Comparison of ENCODE assay signal across 17 cellular contexts in the genomic region with DNA sequence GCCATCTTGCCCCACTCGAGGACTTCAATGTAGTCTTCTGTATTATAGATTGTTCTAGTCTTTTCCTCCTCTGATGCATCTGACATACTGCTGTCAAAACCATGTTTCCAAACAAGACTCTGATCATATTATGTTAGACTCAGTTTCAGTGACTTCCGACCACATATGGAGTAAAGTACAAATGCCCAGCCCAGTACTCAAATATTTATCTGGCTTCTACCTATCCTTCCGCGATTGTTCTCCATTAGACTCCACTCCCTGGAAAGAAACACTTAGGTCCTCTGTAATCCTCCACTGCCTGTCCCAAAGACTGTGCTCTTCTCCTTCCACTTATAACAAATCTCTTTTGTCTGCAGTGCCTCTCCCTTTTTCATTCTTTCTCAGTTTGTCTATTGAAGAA.
DNase-seq lines count a peak whose midpoint lies in the region; ATAC-seq and TF ChIP-seq lines count a peak whose summit lies in the region.
"Had no signal": no experiment of that assay in that cellular context is flagged by ENCODE, and none has a peak within 500 bp of the region (broad histone marks: within the 10 kb centered on the region; RNA-seq: fewer than 3 reads in every experiment).

No MANE protein-coding gene starts in this region.

- no peak overlapping the region for H2AFZ ChIP-seq in HCT116 (ENCODE audit: low read depth, low read length, poor library complexity, severe bottlenecking)
- H2AFZ ChIP-seq: GM23248 had no signal

- H3K27ac ChIP-seq in HCT116 (ENCODE audit: low read depth, low read length) (peak overlapping the region; percentile 65; the same call in 1 of the 2 replicates), VCaP (peak overlapping the region; percentile 96), muscle layer of duodenum (ENCODE audit: low read length) (peak overlapping the region; percentile 79)
- H3K27ac ChIP-seq: GM23248 had no signal

- H3K4me1 ChIP-seq in HCT116 (ENCODE audit: control insufficient read depth in 1 of 2, insufficient read depth in 2 of 2, low read length in 2 of 2) (peaks cover 56 to 59% of the 10 kb centered on the region in 2 experiments), muscle layer of duodenum (ENCODE audit: control insufficient read depth in 1 of 2, insufficient read depth in 2 of 2, low read length in 2 of 2) (no peaks in the 10 kb centered on the region)

- no peak for DNase-seq in HCT116 (ENCODE audit: low read depth, low spot score)
- DNase-seq in mesenteric fat pad (ENCODE audit: low spot score): no peak
- no peak for DNase-seq in midbrain (lab: John Stamatoyannopoulos, UW)
- DNase-seq in DMS 273 (lab: John Stamatoyannopoulos, UW; ENCODE audit: unreplicated experiment): no peak
- no peak for DNase-seq in head of caudate nucleus
- DNase-seq: CD8-positive, alpha-beta T cell; DMS 273 treated with DMSO at 0.1 percent for 48 hours; GF-D8; GM23248; NCI-H1417 treated with DMSO at 0.1 percent for 48 hours; NCI-H2029; NCI-H2171; NCI-H446; NCI-H69 had no signal

- TF ChIP-seq CTCF in HCT116 (IDR thresholded peaks at IDR 0.05 in 2 of 3, conservative IDR thresholded peaks at IDR 0.05 in 1 of 3; ENCODE audit: borderline replicate concordance in 1 of 3, insufficient read depth in 1 of 3, low read depth in 2 of 3, low read length in 2 of 3): no peak
- TF ChIP-seq CTCF in VCaP (conservative IDR thresholded peaks at IDR 0.05): no peak

- no peak overlapping the region for H3K9ac ChIP-seq in HCT116 (ENCODE audit: low read length)
- H3K9ac ChIP-seq: GM23248 had no signal

- CTCF ChIA-PET in HCT116 (lab: Charles Lee): no interaction called here

- POLR2A ChIA-PET in HCT116 (lab: Charles Lee): interaction anchor here (0.7 kb wide), 1 partner anchor 440 kb away, joined by 3 read pairs; a partner anchor contains a TSS

- no peaks in the 10 kb centered on the region for H4K20me1 ChIP-seq in HCT116 (ENCODE audit: insufficient read depth)

- RAD21 ChIA-PET in HCT116 (lab: Charles Lee; ENCODE audit: low non-redundant PET in 1 of 2, low total read pairs in 2 of 2, uncharacterized antibody in 2 of 2, unreplicated experiment in 2 of 2): no interaction called here

- H3K4me2 ChIP-seq in HCT116 (ENCODE audit: low read length): peak overlapping the region; percentile 66

- no peaks in the 10 kb centered on the region for H3K9me2 ChIP-seq in HCT116 (ENCODE audit: insufficient read depth)

- H3K4me3 ChIP-seq in HCT116 (replicated peaks in 1 of 2; ENCODE audit: low read depth in 1 of 2, low read length in 2 of 2) (peak overlapping the region in 1 of 2 experiments; percentile 18; a peak in 1 of 4 replicates), muscle layer of duodenum (ENCODE audit: low read depth in 1 of 2, low read length in 2 of 2) (peak overlapping the region in 1 of 2 donors; percentile 5)
- H3K4me3 ChIP-seq: GM23248, K562 had no signal

- TF ChIP-seq POLR2A in HCT116 (IDR thresholded peaks at IDR 0.05; ENCODE audit: borderline replicate concordance, extremely low read depth, insufficient read depth, insufficient read length): no peak

- TF ChIP-seq RAD21 in HCT116 (IDR thresholded peaks at IDR 0.05; ENCODE audit: low read depth): no peak

- ATAC-seq in HCT116: no peak
- ATAC-seq: CD8-positive, alpha-beta T cell; K562 had no signal

- BruUV-seq in HCT116 (replicated peaks; lab: Mats Ljungman, UMichigan): no TSS peak

- intact Hi-C loops in HCT116 (cut with micrococcal nuclease) (loop anchor here (5.0 to 10.0 kb wide), 2 partner anchors 249 to 436 kb away; no protein-coding TSS in a partner anchor), head of caudate nucleus (cut with DNase I) (no loop called here)

- H3K9me3 ChIP-seq in HCT116 (ENCODE audit: control insufficient read depth in 1 of 2, insufficient read depth in 1 of 2, low read depth in 1 of 2, low read length in 2 of 2): no peaks in the 10 kb centered on the region
- H3K9me3 ChIP-seq in muscle layer of duodenum (ENCODE audit: control insufficient read depth in 1 of 2, low read length in 2 of 2): no peaks in the 10 kb centered on the region

- H3K36me3 ChIP-seq in HCT116 (ENCODE audit: control insufficient read depth in 1 of 2, insufficient read depth in 2 of 2, low read length in 2 of 2): no peaks in the 10 kb centered on the region
- H3K36me3 ChIP-seq in muscle layer of duodenum (ENCODE audit: control insufficient read depth in 1 of 2, insufficient read depth in 2 of 2, low read length in 2 of 2): no peaks in the 10 kb centered on the region

- no peaks in the 10 kb centered on the region for H3K79me2 ChIP-seq in HCT116 (ENCODE audit: insufficient read depth, low read length)

- no peaks in the 10 kb centered on the region for H3K27me3 ChIP-seq in HCT116 (ENCODE audit: insufficient read depth, low read length)
- no peaks in the 10 kb centered on the region for H3K27me3 ChIP-seq in muscle layer of duodenum (ENCODE audit: low read depth, low read length)

TF ChIP-seq in HCT116, 20 proteins besides CTCF, POLR2A, EP300 and RAD21:
- no peak for TF ChIP-seq CBX3 (IDR thresholded peaks at IDR 0.05; ENCODE audit: low read depth)
- no peak for TF ChIP-seq CEBPB (IDR thresholded peaks at IDR 0.05; ENCODE audit: low read depth)
- TF ChIP-seq, protein P1, sequence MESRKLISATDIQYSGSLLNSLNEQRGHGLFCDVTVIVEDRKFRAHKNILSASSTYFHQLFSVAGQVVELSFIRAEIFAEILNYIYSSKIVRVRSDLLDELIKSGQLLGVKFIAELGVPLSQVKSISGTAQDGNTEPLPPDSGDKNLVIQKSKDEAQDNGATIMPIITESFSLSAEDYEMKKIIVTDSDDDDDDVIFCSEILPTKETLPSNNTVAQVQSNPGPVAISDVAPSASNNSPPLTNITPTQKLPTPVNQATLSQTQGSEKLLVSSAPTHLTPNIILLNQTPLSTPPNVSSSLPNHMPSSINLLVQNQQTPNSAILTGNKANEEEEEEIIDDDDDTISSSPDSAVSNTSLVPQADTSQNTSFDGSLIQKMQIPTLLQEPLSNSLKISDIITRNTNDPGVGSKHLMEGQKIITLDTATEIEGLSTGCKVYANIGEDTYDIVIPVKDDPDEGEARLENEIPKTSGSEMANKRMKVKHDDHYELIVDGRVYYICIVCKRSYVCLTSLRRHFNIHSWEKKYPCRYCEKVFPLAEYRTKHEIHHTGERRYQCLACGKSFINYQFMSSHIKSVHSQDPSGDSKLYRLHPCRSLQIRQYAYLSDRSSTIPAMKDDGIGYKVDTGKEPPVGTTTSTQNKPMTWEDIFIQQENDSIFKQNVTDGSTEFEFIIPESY (IDR thresholded peaks at IDR 0.05; ENCODE audit: extremely low read depth, insufficient replicate concordance, low read length): no peak
- TF ChIP-seq ZNF274 (IDR thresholded peaks at IDR 0.05; ENCODE audit: low read depth, low read length): no peak
- no peak for TF ChIP-seq EZH2phosphoT487 (IDR thresholded peaks at IDR 0.05; ENCODE audit: borderline replicate concordance)
- no peak for TF ChIP-seq POLR2AphosphoS5 (IDR thresholded peaks at IDR 0.05; ENCODE audit: low read depth, low read length)
- no peak for TF ChIP-seq SP1 (IDR thresholded peaks at IDR 0.05; ENCODE audit: low read depth)
- TF ChIP-seq, protein P2, sequence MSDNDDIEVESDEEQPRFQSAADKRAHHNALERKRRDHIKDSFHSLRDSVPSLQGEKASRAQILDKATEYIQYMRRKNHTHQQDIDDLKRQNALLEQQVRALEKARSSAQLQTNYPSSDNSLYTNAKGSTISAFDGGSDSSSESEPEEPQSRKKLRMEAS (IDR thresholded peaks at IDR 0.05): no peak
